ENCODE assay signal across 16 cellular contexts in genomic region chr4:61309616-61310015, GRCh38.
"Had no signal": no experiment of that assay in that cellular context is flagged by ENCODE, and none has a peak within 500 bp of the region (broad histone marks: within the 10 kb centered on the region; RNA-seq: fewer than 3 reads in every experiment).

No MANE protein-coding gene starts in this region.

- DNase-seq: dermis blood vessel endothelial cell; effector memory CD8-positive, alpha-beta T cell; erythroblast; esophagus squamous epithelium; head of caudate nucleus; kidney; left lung; mesendoderm; midbrain; naive thymus-derived CD4-positive, alpha-beta T cell; right lobe of liver; small intestine; stimulated activated CD4-positive, alpha-beta T cell treated with anti-CD3 and anti-CD28 coated beads, Interleukin-15, amount 100 ng/mL, for 24 hours; stimulated activated CD4-positive, alpha-beta T cell treated with anti-CD3 and anti-CD28 coated beads, Interleukin-2, amount 100 ng/mL, for 48 hours; stimulated activated naive B cell treated with anti-CD40 and anti-IgM and Interleukin-4, amounts not matched to agents 10 μg/mL and 1 μg/mL and 100 μg/mL, for 72 hours; upper lobe of left lung had no signal

- ATAC-seq: effector memory CD8-positive, alpha-beta T cell; left lung; naive thymus-derived CD4-positive, alpha-beta T cell; right lobe of liver; stimulated activated naive B cell treated with anti-CD40 and anti-IgM and Interleukin-4, amounts not matched to agents 10 μg/mL and 1 μg/mL and 100 μg/mL, for 72 hours had no signal
